ENCODE assay signal across 22 cellular contexts in genomic region chr5:85288914-85289313, GRCh38.
DNase-seq lines count a peak whose midpoint lies in the region; ATAC-seq, FAIRE-seq and TF ChIP-seq lines count a peak whose summit lies in the region.
"Had no signal": no experiment of that assay in that cellular context is flagged by ENCODE, and none has a peak within 500 bp of the region (broad histone marks: within the 10 kb centered on the region; RNA-seq: fewer than 3 reads in every experiment).

No MANE protein-coding gene starts in this region.

- no peak; the same call in 2 of the 3 replicates for ATAC-seq in GM23338
- no peak for ATAC-seq in HCT116
- no peak for ATAC-seq in PC-3
- ATAC-seq: K562 had no signal

- H3K4me1 ChIP-seq in GM23338 (ENCODE audit: insufficient read depth) (no peaks in the 10 kb centered on the region), HCT116 (ENCODE audit: control insufficient read depth in 1 of 2, insufficient read depth in 2 of 2, low read length in 2 of 2) (no peaks in the 10 kb centered on the region), H1 (replicated peaks in 1 of 4; ENCODE audit: control insufficient read depth in 3 of 4, insufficient read depth in 4 of 4, low read length in 3 of 4) (no peaks in the 10 kb centered on the region), neural progenitor cell (no peaks in the 10 kb centered on the region), sigmoid colon (peaks cover 0 to 4% (median 0%) of the 10 kb centered on the region in 4 donors), PC-3 (ENCODE audit: insufficient read depth, low read length) (no peaks in the 10 kb centered on the region)
- H3K4me1 ChIP-seq: BLaER1 treated with 17β-estradiol and CSF1 and Interleukin-3, amounts not matched to agents 10 nM and 100 nM had no signal

- no peak overlapping the region for H2AK5ac ChIP-seq in H1 (ENCODE audit: low read depth, low read length)

- H3K36me3 ChIP-seq in GM23338 (ENCODE audit: insufficient read depth), result no peaks in the 10 kb centered on the region
- H3K36me3 ChIP-seq in HCT116 (ENCODE audit: control insufficient read depth in 1 of 2, insufficient read depth in 2 of 2, low read length in 2 of 2), result no peaks in the 10 kb centered on the region
- H3K36me3 ChIP-seq in H1 (ENCODE audit: control insufficient read depth in 2 of 4, insufficient read depth in 4 of 4, low read length in 3 of 4), result no peaks in the 10 kb centered on the region
- H3K36me3 ChIP-seq in neural progenitor cell, result no peaks in the 10 kb centered on the region
- H3K36me3 ChIP-seq in sigmoid colon, result no peaks in the 10 kb centered on the region
- H3K36me3 ChIP-seq in PC-3 (ENCODE audit: low read depth, low read length), result no peaks in the 10 kb centered on the region
- H3K36me3 ChIP-seq: BLaER1 treated with 17β-estradiol and CSF1 and Interleukin-3, amounts not matched to agents 10 nM and 100 nM had no signal

- intact Hi-C loops in HCT116 (cut with micrococcal nuclease) (no loop called here), sigmoid colon (cut with DNase I) (no loop called here), PC-3 (cut with micrococcal nuclease) (no loop called here)

- no peak overlapping the region for H3K27ac ChIP-seq in GM23338 (ENCODE audit: low read depth)
- no peak overlapping the region for H3K27ac ChIP-seq in HCT116 (ENCODE audit: low read depth, low read length)
- H3K27ac ChIP-seq in H1 (ENCODE audit: low read depth, low read length), result no peak overlapping the region
- H3K27ac ChIP-seq in neural progenitor cell, result no peak overlapping the region
- H3K27ac ChIP-seq in sigmoid colon, result no peak overlapping the region
- no peak overlapping the region for H3K27ac ChIP-seq in PC-3 (ENCODE audit: low read length)
- H3K27ac ChIP-seq: BLaER1 treated with 17β-estradiol and CSF1 and Interleukin-3, amounts not matched to agents 10 nM and 100 nM; GM23248; HL-60 had no signal

- no peak overlapping the region for H4K91ac ChIP-seq in H1 (replicated peaks; ENCODE audit: insufficient read length, low read length)

- H4K8ac ChIP-seq in H1 (ENCODE audit: extremely low read depth, insufficient read depth, low read length), result no peak overlapping the region

- H4K20me1 ChIP-seq in GM23338 (replicated peaks; ENCODE audit: insufficient read depth), result no peaks in the 10 kb centered on the region
- no peaks in the 10 kb centered on the region for H4K20me1 ChIP-seq in HCT116 (ENCODE audit: insufficient read depth)
- no peaks in the 10 kb centered on the region for H4K20me1 ChIP-seq in H1 (replicated peaks in 1 of 2; ENCODE audit: control insufficient read depth in 1 of 2, insufficient read depth in 2 of 2, low read length in 2 of 2)
- no peaks in the 10 kb centered on the region for H4K20me1 ChIP-seq in neural progenitor cell (ENCODE audit: low read depth)
- no peaks in the 10 kb centered on the region for H4K20me1 ChIP-seq in PC-3 (ENCODE audit: low read length)
- H4K20me1 ChIP-seq: BLaER1 treated with 17β-estradiol and CSF1 and Interleukin-3, amounts not matched to agents 10 nM and 100 nM had no signal

- H3K36me3 Mint-ChIP-seq in GM23338 (ENCODE audit: low read depth) (no peaks in the 10 kb centered on the region), neural progenitor cell (no peaks in the 10 kb centered on the region)
- H3K36me3 Mint-ChIP-seq: CD4-positive, CD25-positive, alpha-beta regulatory T cell; CD8-positive, alpha-beta memory T cell had no signal

- H3K56ac ChIP-seq in H1 (replicated peaks; ENCODE audit: insufficient read length, low read depth, low read length), result no peak overlapping the region

- H3K9ac ChIP-seq in HCT116 (ENCODE audit: low read length), result no peak overlapping the region
- H3K9ac ChIP-seq in H1 (replicated peaks in 1 of 4; ENCODE audit: extremely low read depth in 1 of 4, low read depth in 3 of 4, low read length in 3 of 4), result no peak overlapping the region
- no peak overlapping the region for H3K9ac ChIP-seq in neural progenitor cell
- no peak overlapping the region for H3K9ac ChIP-seq in PC-3 (ENCODE audit: low read length)
- H3K9ac ChIP-seq: BLaER1 treated with 17β-estradiol and CSF1 and Interleukin-3, amounts not matched to agents 10 nM and 100 nM; GM23248 had no signal

- peak; percentile 29 to 41; a peak in 3 of 4 replicates for TF ChIP-seq CTCF in GM23338 (conservative IDR thresholded peaks at IDR 0.05; ENCODE audit: low read depth in 2 of 2)
- TF ChIP-seq CTCF in HCT116 (IDR thresholded peaks at IDR 0.05 in 2 of 3, conservative IDR thresholded peaks at IDR 0.05 in 1 of 3; ENCODE audit: borderline replicate concordance in 1 of 3, insufficient read depth in 1 of 3, low read depth in 2 of 3, low read length in 2 of 3), result no peak
- peak in 2 of 3 experiments; percentile 19 to 25; a peak in 3 of 4 replicates for TF ChIP-seq CTCF in H1 (IDR thresholded peaks at IDR 0.05; ENCODE audit: control extremely low read depth in 1 of 3, insufficient read depth in 1 of 3, low read depth in 1 of 3, low read length in 3 of 3)
- TF ChIP-seq CTCF in neural progenitor cell (IDR thresholded peaks at IDR 0.05), result peak; percentile 15
- TF ChIP-seq CTCF in sigmoid colon (IDR thresholded peaks at IDR 0.05), result no peak
- no peak for TF ChIP-seq CTCF in PC-3 (conservative IDR thresholded peaks at IDR 0.05; ENCODE audit: low read depth, low read length)

- FAIRE-seq in H1 (lab: Jason Lieb, UNC), result no peak
- FAIRE-seq: G401.6, GM12891, GM19239, K562 had no signal

- H3K9me3 Mint-ChIP-seq in GM23338 (no peaks in the 10 kb centered on the region; the same call in 2 of the 3 replicates), neural progenitor cell (no peaks in the 10 kb centered on the region)

- no peaks in the 10 kb centered on the region for H3K23me2 ChIP-seq in H1 (ENCODE audit: low read depth, low read length)

- H3K4me1 Mint-ChIP-seq in GM23338 (peaks cover 3% of the 10 kb centered on the region; the same call in 1 of the 3 replicates), neural progenitor cell (no peaks in the 10 kb centered on the region)
- H3K4me1 Mint-ChIP-seq: B cell; CD4-positive, CD25-positive, alpha-beta regulatory T cell; CD8-positive, alpha-beta memory T cell had no signal

- H3K4ac ChIP-seq in H1 (replicated peaks; ENCODE audit: insufficient read length, low read depth, low read length), result no peak overlapping the region

- H3K9me2 ChIP-seq in GM23338 (ENCODE audit: insufficient read depth), result no peaks in the 10 kb centered on the region
- H3K9me2 ChIP-seq in HCT116 (ENCODE audit: insufficient read depth), result no peaks in the 10 kb centered on the region
- H3K9me2 ChIP-seq in PC-3 (replicated peaks; ENCODE audit: low read length), result no peaks in the 10 kb centered on the region

- TF ChIP-seq RAD21 in HCT116 (IDR thresholded peaks at IDR 0.05; ENCODE audit: low read depth) (peak; percentile 16; the same call in 1 of the 2 replicates), H1 (IDR thresholded peaks at IDR 0.05 in 1 of 2, conservative IDR thresholded peaks at IDR 0.05 in 1 of 2; ENCODE audit: low read depth in 2 of 2, low read length in 2 of 2) (peak; percentile 53 to 63)

- H3K27ac Mint-ChIP-seq in GM23338, result no peak overlapping the region
- H3K27ac Mint-ChIP-seq in neural progenitor cell, result no peak overlapping the region
- H3K27ac Mint-ChIP-seq: B cell; CD4-positive, CD25-positive, alpha-beta regulatory T cell; CD8-positive, alpha-beta memory T cell had no signal

- no peak overlapping the region for H2BK20ac ChIP-seq in H1 (ENCODE audit: low read length)

- no peak for TF ChIP-seq EP300 in H1 (IDR thresholded peaks at IDR 0.05; ENCODE audit: borderline replicate concordance in 1 of 2, low read depth in 2 of 2, low read length in 2 of 2)
- no peak for TF ChIP-seq EP300 in sigmoid colon (IDR thresholded peaks at IDR 0.05)

- H3K14ac ChIP-seq in H1 (ENCODE audit: insufficient read length), result no peak overlapping the region

- no peak overlapping the region for H3K23ac ChIP-seq in H1 (ENCODE audit: insufficient read length)

- CTCF ChIA-PET in HCT116 (lab: Charles Lee) (no interaction called here), H1 (lab: Charles Lee; ENCODE audit: partially characterized antibody) (interaction anchor here (0.6 kb wide), 1 partner anchor 1181 kb away, joined by 3 read pairs; no protein-coding TSS in a partner anchor), PC-3 (lab: Charles Lee) (no interaction called here)

- H2AFZ ChIP-seq in GM23338, result peak overlapping the region; percentile 56; the same call in 1 of the 2 replicates
- H2AFZ ChIP-seq in HCT116 (ENCODE audit: low read depth, low read length, poor library complexity, severe bottlenecking), result no peak overlapping the region
- H2AFZ ChIP-seq in H1 (ENCODE audit: low read length), result peak overlapping the region; percentile 97; the same call in 1 of the 2 replicates
- H2AFZ ChIP-seq in neural progenitor cell (replicated peaks), result no peak overlapping the region
- H2AFZ ChIP-seq in PC-3 (ENCODE audit: low read length), result no peak overlapping the region
- H2AFZ ChIP-seq: GM23248 had no signal

- H3K27me3 Mint-ChIP-seq in GM23338 (ENCODE audit: insufficient read depth, low read depth, poor library complexity), result no peaks in the 10 kb centered on the region
- H3K27me3 Mint-ChIP-seq in neural progenitor cell (ENCODE audit: insufficient read depth, low read depth), result no peaks in the 10 kb centered on the region
- H3K27me3 Mint-ChIP-seq: B cell; CD4-positive, CD25-positive, alpha-beta regulatory T cell; CD8-positive, alpha-beta memory T cell had no signal

- H3K27me3 ChIP-seq in GM23338 (ENCODE audit: insufficient read depth) (no peaks in the 10 kb centered on the region), HCT116 (ENCODE audit: insufficient read depth, low read length) (no peaks in the 10 kb centered on the region), H1 (replicated peaks in 1 of 4; ENCODE audit: control insufficient read depth in 3 of 4, extremely low read depth in 1 of 4, insufficient read depth in 3 of 4, low read length in 3 of 4) (peaks cover 0 to 1% (median 0%) of the 10 kb centered on the region in 4 experiments; a peak in 1 of 7 replicates), neural progenitor cell (no peaks in the 10 kb centered on the region), sigmoid colon (no peaks in the 10 kb centered on the region), PC-3 (ENCODE audit: low read length) (no peaks in the 10 kb centered on the region)
- H3K27me3 ChIP-seq: BLaER1 treated with 17β-estradiol and CSF1 and Interleukin-3, amounts not matched to agents 10 nM and 100 nM had no signal

- no peaks in the 10 kb centered on the region for H3F3A ChIP-seq in GM23338 (replicated peaks; ENCODE audit: low read depth)
- no peaks in the 10 kb centered on the region for H3F3A ChIP-seq in neural progenitor cell (ENCODE audit: low read depth)
- no peaks in the 10 kb centered on the region for H3F3A ChIP-seq in PC-3 (ENCODE audit: low read length, unreplicated experiment)

- H3K9me3 ChIP-seq in HCT116 (ENCODE audit: control insufficient read depth in 1 of 2, insufficient read depth in 1 of 2, low read depth in 1 of 2, low read length in 2 of 2) (no peaks in the 10 kb centered on the region), H1 (ENCODE audit: insufficient read depth in 2 of 2, low read depth in 1 of 2, low read length in 1 of 2) (no peaks in the 10 kb centered on the region), neural progenitor cell (ENCODE audit: low read depth) (no peaks in the 10 kb centered on the region), sigmoid colon (no peaks in the 10 kb centered on the region), PC-3 (ENCODE audit: low read length) (no peaks in the 10 kb centered on the region)
- H3K9me3 ChIP-seq: BLaER1 treated with 17β-estradiol and CSF1 and Interleukin-3, amounts not matched to agents 10 nM and 100 nM had no signal

- H2BK15ac ChIP-seq in H1 (ENCODE audit: low read length), result no peak overlapping the region

- H2BK12ac ChIP-seq in H1 (ENCODE audit: low read depth, low read length), result no peak overlapping the region

- H3K79me2 ChIP-seq in GM23338 (replicated peaks; ENCODE audit: insufficient read depth) (no peaks in the 10 kb centered on the region), HCT116 (ENCODE audit: insufficient read depth, low read length) (no peaks in the 10 kb centered on the region), H1 (ENCODE audit: control insufficient read depth in 1 of 2, insufficient read depth in 2 of 2, low read length in 2 of 2) (no peaks in the 10 kb centered on the region), neural progenitor cell (ENCODE audit: low read depth) (no peaks in the 10 kb centered on the region), PC-3 (ENCODE audit: low read length) (no peaks in the 10 kb centered on the region)

- no peak overlapping the region for H3K4me3 ChIP-seq in GM23338
- no peak overlapping the region for H3K4me3 ChIP-seq in HCT116 (replicated peaks in 1 of 2; ENCODE audit: low read depth in 1 of 2, low read length in 2 of 2)
- no peak overlapping the region for H3K4me3 ChIP-seq in H1 (ENCODE audit: extremely low read depth in 1 of 4, insufficient read depth in 2 of 4, low read depth in 3 of 4, low read length in 4 of 4)
- H3K4me3 ChIP-seq in neural progenitor cell, result no peak overlapping the region
- no peak overlapping the region for H3K4me3 ChIP-seq in sigmoid colon
- H3K4me3 ChIP-seq in PC-3 (ENCODE audit: low read length), result no peak overlapping the region
- H3K4me3 ChIP-seq: BLaER1 treated with 17β-estradiol and CSF1 and Interleukin-3, amounts not matched to agents 10 nM and 100 nM; GM23248; K562 had no signal

- no peak overlapping the region for H3K18ac ChIP-seq in H1 (ENCODE audit: extremely low read depth, low read length)

- no peak overlapping the region for H2BK5ac ChIP-seq in H1 (ENCODE audit: low read depth, low read length)

- H3K79me1 ChIP-seq in H1 (ENCODE audit: low read depth, low read length), result no peaks in the 10 kb centered on the region

- H2BK120ac ChIP-seq in H1 (replicated peaks; ENCODE audit: low read depth, low read length), result no peak overlapping the region

- 80% methylated on average over 3 of the region's 3 CpGs; no CpG with 5 or more reads in 1 of the 2 experiments for WGBS in H1 (ENCODE audit: extremely low coverage in 1 of 2, insufficient coverage in 1 of 2, insufficient read length in 1 of 2, insufficient replicate concordance in 2 of 2, low coverage in 1 of 2, low lambda C conversion rate in 2 of 2, missing lambda C conversion rate in 1 of 2), 2 experiments
- WGBS in sigmoid colon, 2 donors, result 64 to 84% methylated on average over 3 of the region's 3 CpGs

- BruUV-seq in HCT116 (replicated peaks; lab: Mats Ljungman, UMichigan) (no TSS peak), PC-3 (replicated peaks; lab: Mats Ljungman, UMichigan) (no TSS peak)

- RAD21 ChIA-PET in HCT116 (lab: Charles Lee; ENCODE audit: low non-redundant PET in 1 of 2, low total read pairs in 2 of 2, uncharacterized antibody in 2 of 2, unreplicated experiment in 2 of 2), result no interaction called here

- no peak for TF ChIP-seq POLR2A in HCT116 (IDR thresholded peaks at IDR 0.05; ENCODE audit: borderline replicate concordance, extremely low read depth, insufficient read depth, insufficient read length)
- TF ChIP-seq POLR2A in H1 (IDR thresholded peaks at IDR 0.05; ENCODE audit: control extremely low read depth in 1 of 2, low read depth in 2 of 2, low read length in 2 of 2), result no peak
- no peak for TF ChIP-seq POLR2A in sigmoid colon (IDR thresholded peaks at IDR 0.05)

- DNase-seq in GM23338 (ENCODE audit: low spot score) (peak; percentile 7), HCT116 (ENCODE audit: low read depth, low spot score) (no peak), H1 (ENCODE audit: low read depth in 1 of 2, low spot score in 2 of 2) (no peak), neural progenitor cell (ENCODE audit: low spot score) (no peak), SIG-M5 treated with dmso at 0.1 percent for 504 hours (lab: John Stamatoyannopoulos, UW; ENCODE audit: unreplicated experiment) (no peak), sigmoid colon (no peak), PC-3 (no peak)
- DNase-seq: CD4-positive, CD25-positive, alpha-beta regulatory T cell; CD8-positive, alpha-beta memory T cell; COR-L47; DMS 273 treated with DMSO at 0.1 percent for 48 hours; DMS53; GM23248; H7; IMR-90 had no signal

- POLR2A ChIA-PET in HCT116 (lab: Charles Lee) (no interaction called here), H1 (lab: Charles Lee; ENCODE audit: partially characterized antibody) (no interaction called here), PC-3 (lab: Charles Lee; ENCODE audit: unreplicated experiment) (no interaction called here)

- H4K5ac ChIP-seq in H1 (ENCODE audit: insufficient read length, low read depth, low read length), result no peak overlapping the region

- H3K4me3 Mint-ChIP-seq in GM23338 (no peak overlapping the region), neural progenitor cell (no peak overlapping the region)
- H3K4me3 Mint-ChIP-seq: B cell; CD4-positive, CD25-positive, alpha-beta regulatory T cell; CD8-positive, alpha-beta memory T cell had no signal

- H3K4me2 ChIP-seq in GM23338, result no peak overlapping the region
- no peak overlapping the region for H3K4me2 ChIP-seq in HCT116 (ENCODE audit: low read length)
- H3K4me2 ChIP-seq in H1 (ENCODE audit: insufficient read depth in 1 of 2, low read depth in 2 of 2, low read length in 2 of 2), result no peak overlapping the region
- no peak overlapping the region for H3K4me2 ChIP-seq in neural progenitor cell
- no peak overlapping the region for H3K4me2 ChIP-seq in PC-3 (ENCODE audit: low read length)
- H3K4me2 ChIP-seq: BLaER1 treated with 17β-estradiol and CSF1 and Interleukin-3, amounts not matched to agents 10 nM and 100 nM had no signal

Comparison
In these comparisons a context has a peak if more than half of its experiments do, and no peak if none do; other contexts are left out.
1. H2AFZ ChIP-seq: peak in GM23338 (single experiment) and H1 (single experiment); none in HCT116 (single experiment), neural progenitor cell (single experiment) and PC-3 (single experiment).
2. CTCF ChIP-seq: peak in GM23338 (2 of 2), H1 (2 of 3) and neural progenitor cell (single experiment); none in HCT116 (0 of 3), sigmoid colon (0 of 4) and PC-3 (single experiment).